8 cellular contexts compared by ENCODE assay signal in the genomic region with DNA sequence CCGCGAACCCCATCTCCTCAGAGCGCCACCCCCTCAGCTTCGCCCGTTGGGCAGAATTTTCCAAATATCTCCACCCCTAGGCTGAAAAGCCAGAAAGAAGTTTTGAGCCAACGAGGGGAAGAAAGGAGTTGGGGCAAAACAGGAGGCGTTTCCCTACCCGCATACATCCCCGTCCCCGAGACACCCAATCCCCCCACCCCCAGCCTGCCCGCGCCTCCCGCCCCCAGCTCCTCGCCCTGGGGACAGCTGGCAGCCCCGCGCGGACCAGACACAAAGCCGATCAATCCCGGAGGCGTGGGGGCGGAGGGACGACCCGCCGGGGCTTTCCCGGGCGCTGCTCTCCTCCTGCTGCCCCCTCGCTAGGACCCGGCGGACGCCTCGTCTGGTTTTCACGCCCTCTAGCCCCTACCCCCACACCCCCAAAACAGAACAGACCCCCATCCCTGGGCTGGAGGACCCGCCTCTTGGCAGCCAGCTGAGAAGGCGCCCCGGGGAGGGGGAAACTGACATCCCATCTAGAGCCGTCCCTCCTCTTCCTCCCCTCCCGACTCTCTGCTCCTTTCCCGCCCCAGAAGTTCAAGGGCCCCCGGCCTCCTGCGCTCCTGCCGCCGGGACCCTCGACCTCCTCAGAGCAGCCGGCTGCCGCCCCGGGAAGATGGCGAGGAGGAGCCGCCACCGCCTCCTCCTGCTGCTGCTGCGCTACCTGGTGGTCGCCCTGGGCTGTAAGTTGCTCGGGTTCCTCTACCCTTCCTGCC. TPM values are rescaled to one million over a fixed set of nuclear protein-coding genes. Genes with fewer than 3 reads are reported as not detected.
DNase-seq lines count a peak whose midpoint lies in the region; ATAC-seq and TF ChIP-seq lines count a peak whose summit lies in the region.

A gene with protein sequence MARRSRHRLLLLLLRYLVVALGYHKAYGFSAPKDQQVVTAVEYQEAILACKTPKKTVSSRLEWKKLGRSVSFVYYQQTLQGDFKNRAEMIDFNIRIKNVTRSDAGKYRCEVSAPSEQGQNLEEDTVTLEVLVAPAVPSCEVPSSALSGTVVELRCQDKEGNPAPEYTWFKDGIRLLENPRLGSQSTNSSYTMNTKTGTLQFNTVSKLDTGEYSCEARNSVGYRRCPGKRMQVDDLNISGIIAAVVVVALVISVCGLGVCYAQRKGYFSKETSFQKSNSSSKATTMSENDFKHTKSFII (plus strand): TSS at position 92 of the 755 bp plus-strand sequence. CDS start 564 bp downstream, at position 656.

- H3K4me3 ChIP-seq in BLaER1 = peak within 1 kb of the TSS; percentile 81

- H3K27ac ChIP-seq in BLaER1 = peak within 1 kb of the TSS; percentile 81

- H3K9ac ChIP-seq in BLaER1 = peak within 1 kb of the TSS; percentile 82

- H3K27ac Mint-ChIP-seq in brain = peak within 1 kb of the TSS; percentile 88 to 97 (median 94)

- peaks cover 47% of the 10 kb centered on the region for H3K4me1 Mint-ChIP-seq in brain

- peak; percentile 12 to 59 (median 19) for DNase-seq in T-helper 2 cell
- DNase-seq in iPS-NIHi7 (ENCODE audit: extremely low spot score) = peak; percentile 83
- peak; percentile 35 for DNase-seq in stimulated activated CD4-positive, alpha-beta T cell treated with anti-CD3 and anti-CD28 coated beads, Interleukin-12 subunit alpha, Interleukin-12 subunit beta, amount 100 ng/mL, for 4 hours
- DNase-seq in OCI-M2 (lab: John Stamatoyannopoulos, UW; ENCODE audit: unreplicated experiment) = no peak

- H4K20me1 ChIP-seq in BLaER1 = no peaks in the 10 kb centered on the region

- H3K9me3 ChIP-seq in BLaER1 = no peaks in the 10 kb centered on the region

- peak; percentile 45 to 70 for TF ChIP-seq CTCF in brain (conservative IDR thresholded peaks at IDR 0.05)

- H3K4me3 Mint-ChIP-seq in brain = peak within 1 kb of the TSS; percentile 87 to 94 (median 93)

- H3K27me3 Mint-ChIP-seq in brain = peaks cover 11% of the 10 kb centered on the region

- peak within 1 kb of the TSS; percentile 93 for H3K4me2 ChIP-seq in BLaER1

- H3K36me3 Mint-ChIP-seq in brain = peaks cover 6% of the 10 kb centered on the region

- H3K9me3 Mint-ChIP-seq in brain = no peaks in the 10 kb centered on the region

- H3K4me1 ChIP-seq in BLaER1 = peaks cover 36% of the 10 kb centered on the region

- H3K27me3 ChIP-seq in BLaER1 = no peaks in the 10 kb centered on the region

- no peaks in the 10 kb centered on the region; the same call in 1 of the 2 replicates for H3K36me3 ChIP-seq in BLaER1

- ATAC-seq in GM19328 (IDR thresholded peaks at IDR 0.05; ENCODE audit: unreplicated experiment) = peak; percentile 55
- peak; percentile 76 for ATAC-seq in HG03439 (IDR thresholded peaks at IDR 0.05; ENCODE audit: unreplicated experiment)

RNA-seq across cellular contexts. Expression of the gene that starts here (rescaled TPM):
- polyA plus RNA-seq in brain (ENCODE audit: insufficient read depth, low read depth, low replicate concordance) = 11.6 TPM
